Comparison of ENCODE assay signal across 15 cellular contexts in the genomic region with DNA sequence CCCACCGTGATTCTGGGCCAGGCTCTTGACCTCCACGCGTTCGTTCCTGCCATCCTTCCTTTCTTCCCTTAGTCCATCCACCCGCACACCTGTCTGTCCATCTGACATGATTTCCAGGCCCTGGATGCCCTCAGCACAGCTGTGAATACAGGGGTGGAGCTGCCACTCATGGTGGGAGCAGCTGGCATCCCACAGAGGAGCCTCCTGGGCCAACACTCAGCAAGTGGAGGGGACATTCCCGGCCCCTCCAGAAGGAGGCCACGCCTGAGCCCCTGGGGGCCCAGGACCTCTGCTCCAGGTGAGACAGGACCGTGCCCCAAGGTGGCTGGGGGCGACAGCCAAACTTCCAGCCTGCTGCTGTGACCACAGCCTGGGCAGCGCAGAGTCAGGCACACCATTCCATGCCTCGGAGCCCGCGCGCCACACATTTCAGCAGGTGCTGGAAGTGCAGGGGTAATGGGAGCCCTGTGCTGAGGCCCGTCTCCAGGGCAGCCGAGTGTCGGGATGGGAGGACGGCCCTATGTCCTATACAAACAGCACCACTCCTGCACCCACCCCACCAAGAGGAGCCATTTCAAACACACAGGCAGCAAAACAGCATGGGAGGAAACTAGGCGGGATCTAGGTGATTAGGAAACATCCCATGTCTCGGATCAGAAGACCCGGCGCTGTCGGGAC.
A peak's percentile ranks its signal among the peaks of the same experiment; 100 is the strongest.
DNase-seq lines count a peak whose midpoint lies in the region; ATAC-seq and TF ChIP-seq lines count a peak whose summit lies in the region.
"Had no signal": no experiment of that assay in that cellular context is flagged by ENCODE, and none has a peak within 500 bp of the region (broad histone marks: within the 10 kb centered on the region; RNA-seq: fewer than 3 reads in every experiment).

No MANE protein-coding gene starts in this region.

- H3K27me3 ChIP-seq in CD4-positive, CD25-positive, alpha-beta regulatory T cell (ENCODE audit: control insufficient read depth, insufficient read depth, low read length), result no peaks in the 10 kb centered on the region
- H3K27me3 ChIP-seq in H9 (ENCODE audit: insufficient read depth, low read length) (no peaks in the 10 kb centered on the region), endodermal cell (ENCODE audit: control insufficient read depth, insufficient read depth, low read length, poor library complexity, severe bottlenecking) (no peaks in the 10 kb centered on the region)
- H3K27me3 ChIP-seq: BE2C had no signal

- H4K8ac ChIP-seq in H9 (replicated peaks; ENCODE audit: insufficient read length, low read depth, low read length), result no peak overlapping the region

- H3T11ph ChIP-seq in H9 (ENCODE audit: low read length), result no peak overlapping the region

- no peak overlapping the region for H2BK120ac ChIP-seq in H9 (ENCODE audit: low read depth, low read length, poor library complexity, severe bottlenecking)

- no peak overlapping the region for H2BK20ac ChIP-seq in H9 (ENCODE audit: low read depth, low read length, poor library complexity, severe bottlenecking)

- H3K9me3 Mint-ChIP-seq in CD4-positive, CD25-positive, alpha-beta regulatory T cell, result peaks cover 0 to 4% (median 0%) of the 10 kb centered on the region in 7 donors
- H3K9me3 Mint-ChIP-seq in H9, result peaks cover 12 to 14% of the 10 kb centered on the region in 2 experiments
- H3K9me3 Mint-ChIP-seq in endodermal cell, result peaks cover 18% of the 10 kb centered on the region
- no peaks in the 10 kb centered on the region for H3K9me3 Mint-ChIP-seq in natural killer cell treated with Interleukin-12 subunit alpha and Interleukin-12 subunit beta and Interleukin-15 and Interleukin-18, amount 100 ng/mL, for 72 hours
- H3K9me3 Mint-ChIP-seq: activated T-helper 17 cell treated with anti-CD3 and anti-CD28 coated beads, Interleukin-2, amount 50 U/mL, for 72 hours had no signal

- TF ChIP-seq POLR2A in erythroblast (IDR thresholded peaks at IDR 0.05; ENCODE audit: low read length), result no peak

- no CpG with 5 or more reads among the region's 23 CpGs for WGBS in H9 (ENCODE audit: extremely low coverage, insufficient read length, low lambda C conversion rate)
- WGBS in endodermal cell (ENCODE audit: insufficient coverage in 1 of 2, insufficient read length in 1 of 2), 2 experiments, result 96% methylated on average over 16 to 23 of the region's 23 CpGs

- H3K36me3 Mint-ChIP-seq in CD4-positive, CD25-positive, alpha-beta regulatory T cell, result peaks cover 6% of the 10 kb centered on the region
- peaks cover 7 to 15% (median 13%) of the 10 kb centered on the region in 3 experiments for H3K36me3 Mint-ChIP-seq in H9 (ENCODE audit: insufficient read depth in 1 of 3, low read depth in 3 of 3)
- peaks cover 17% of the 10 kb centered on the region for H3K36me3 Mint-ChIP-seq in endodermal cell (ENCODE audit: low read depth)
- H3K36me3 Mint-ChIP-seq in natural killer cell treated with Interleukin-12 subunit alpha and Interleukin-12 subunit beta and Interleukin-15 and Interleukin-18, amount 100 ng/mL, for 72 hours, result peaks cover 4% of the 10 kb centered on the region

- no peak overlapping the region for H3K9ac ChIP-seq in H9 (ENCODE audit: extremely low read depth, insufficient read length, low read length)
- H3K9ac ChIP-seq in endodermal cell (ENCODE audit: extremely low read depth, low read length, poor library complexity, severe bottlenecking), result no peak overlapping the region
- H3K9ac ChIP-seq: parathyroid adenoma had no signal

- no peaks in the 10 kb centered on the region for H4K20me1 ChIP-seq in H9 (ENCODE audit: control insufficient read depth, insufficient read depth, insufficient read length)

- peaks cover 11 to 55% (median 34%) of the 10 kb centered on the region in 4 donors for H3K4me1 Mint-ChIP-seq in CD4-positive, CD25-positive, alpha-beta regulatory T cell
- peaks cover 25 to 34% of the 10 kb centered on the region in 2 experiments for H3K4me1 Mint-ChIP-seq in H9
- H3K4me1 Mint-ChIP-seq in endodermal cell, result peaks cover 14% of the 10 kb centered on the region
- peaks cover 50 to 63% of the 10 kb centered on the region in 2 donors for H3K4me1 Mint-ChIP-seq in natural killer cell treated with Interleukin-12 subunit alpha and Interleukin-12 subunit beta and Interleukin-15 and Interleukin-18, amount 100 ng/mL, for 72 hours (ENCODE audit: low read depth in 2 of 2)

- H3K79me1 ChIP-seq in H9 (ENCODE audit: insufficient read depth, low read depth, low read length, poor library complexity, severe bottlenecking), result no peaks in the 10 kb centered on the region

- ATAC-seq in CD4-positive, CD25-positive, alpha-beta regulatory T cell (ENCODE audit: low read depth in 2 of 2), result no peak
- no peak for ATAC-seq in natural killer cell treated with Interleukin-12 subunit alpha and Interleukin-12 subunit beta and Interleukin-15 and Interleukin-18, amount 100 ng/mL, for 72 hours
- ATAC-seq: activated T-helper 17 cell treated with anti-CD3 and anti-CD28 coated beads, Interleukin-2, amount 50 U/mL, for 72 hours had no signal

- no peak overlapping the region for H3K27ac ChIP-seq in CD4-positive, CD25-positive, alpha-beta regulatory T cell (ENCODE audit: insufficient read depth, low read length, poor library complexity, severe bottlenecking)
- H3K27ac ChIP-seq in H9 (ENCODE audit: insufficient read length, low read depth, low read length), result no peak overlapping the region
- H3K27ac ChIP-seq in endodermal cell (ENCODE audit: low read depth, low read length), result no peak overlapping the region
- H3K27ac ChIP-seq: parathyroid adenoma had no signal

- H3K9me3 ChIP-seq in CD4-positive, CD25-positive, alpha-beta regulatory T cell (ENCODE audit: control insufficient read depth in 2 of 2, low read length in 2 of 2), result no peaks in the 10 kb centered on the region
- H3K9me3 ChIP-seq in H9 (ENCODE audit: control insufficient read depth, low read depth, low read length), result peaks cover 8% of the 10 kb centered on the region
- peaks cover 7% of the 10 kb centered on the region for H3K9me3 ChIP-seq in endodermal cell (ENCODE audit: control insufficient read depth, low read length)
- H3K9me3 ChIP-seq: BE2C had no signal

- H2BK12ac ChIP-seq in H9 (ENCODE audit: insufficient read length, low read depth, low read length), result no peak overlapping the region

- H3K4ac ChIP-seq in H9 (ENCODE audit: low read depth, low read length), result no peak overlapping the region

- no peaks in the 10 kb centered on the region for H3K23me2 ChIP-seq in H9 (ENCODE audit: insufficient read length, low read depth, low read length, poor library complexity, severe bottlenecking)

- no peak overlapping the region for H2AK5ac ChIP-seq in H9 (ENCODE audit: insufficient read length, low read length)

- H2BK5ac ChIP-seq in H9 (ENCODE audit: insufficient read length, low read length), result no peak overlapping the region

- no peak overlapping the region for H4K5ac ChIP-seq in H9 (ENCODE audit: insufficient read length, low read depth, low read length)

- peak overlapping the region; percentile 61 to 81 (median 68) for H3K4me3 Mint-ChIP-seq in CD4-positive, CD25-positive, alpha-beta regulatory T cell
- H3K4me3 Mint-ChIP-seq in H9 (no peak overlapping the region), endodermal cell (no peak overlapping the region)
- peak overlapping the region; percentile 38 for H3K4me3 Mint-ChIP-seq in natural killer cell treated with Interleukin-12 subunit alpha and Interleukin-12 subunit beta and Interleukin-15 and Interleukin-18, amount 100 ng/mL, for 72 hours
- H3K4me3 Mint-ChIP-seq: activated T-helper 17 cell treated with anti-CD3 and anti-CD28 coated beads, Interleukin-2, amount 50 U/mL, for 72 hours; mesothelial cell of epicardium had no signal

- H2AFZ ChIP-seq in H9 (ENCODE audit: low read length), result no peak overlapping the region
- H2AFZ ChIP-seq: parathyroid adenoma had no signal

- H3K27ac Mint-ChIP-seq in CD4-positive, CD25-positive, alpha-beta regulatory T cell, result peak overlapping the region; percentile 56 to 99 (median 92)
- peak overlapping the region in 2 of 3 experiments; percentile 53 to 94; a peak in 5 of 7 replicates for H3K27ac Mint-ChIP-seq in H9
- peak overlapping the region; percentile 81 for H3K27ac Mint-ChIP-seq in endodermal cell
- H3K27ac Mint-ChIP-seq in natural killer cell treated with Interleukin-12 subunit alpha and Interleukin-12 subunit beta and Interleukin-15 and Interleukin-18, amount 100 ng/mL, for 72 hours, result no peak overlapping the region
- H3K27ac Mint-ChIP-seq: activated T-helper 17 cell treated with anti-CD3 and anti-CD28 coated beads, Interleukin-2, amount 50 U/mL, for 72 hours; mesothelial cell of epicardium had no signal

- no peak overlapping the region for H3K56ac ChIP-seq in H9 (ENCODE audit: insufficient read length, low read depth, low read length)

- no peaks in the 10 kb centered on the region for H3K79me2 ChIP-seq in H9 (ENCODE audit: insufficient read depth, low read length)
- H3K79me2 ChIP-seq: parathyroid adenoma had no signal

- no peak overlapping the region for H3K4me2 ChIP-seq in H9 (ENCODE audit: insufficient read depth, insufficient read length, low read length)

- H3K18ac ChIP-seq in H9 (ENCODE audit: insufficient read length, low read depth, low read length), result no peak overlapping the region

- no peak overlapping the region for H4K91ac ChIP-seq in H9 (ENCODE audit: insufficient read length, low read depth, low read length)

- no peak for DNase-seq in CD4-positive, CD25-positive, alpha-beta regulatory T cell
- DNase-seq in H9, result no peak
- DNase-seq in endodermal cell, result no peak
- no peak for DNase-seq in natural killer cell treated with Interleukin-12 subunit alpha and Interleukin-12 subunit beta and Interleukin-15 and Interleukin-18, amount 100 ng/mL, for 72 hours (ENCODE audit: low spot score)
- no peak for DNase-seq in erythroblast (lab: John Stamatoyannopoulos, UW)
- no peak for DNase-seq in stimulated activated CD4-positive, alpha-beta T cell treated with anti-CD3 and anti-CD28 coated beads, Interleukin-4, amount 100 ng/mL, for 1 hour
- no peak for DNase-seq in anterior cingulate cortex (lab: John Stamatoyannopoulos, UW)
- DNase-seq: activated CD4-positive, alpha-beta T cell treated with anti-CD3 and anti-CD28 coated beads, Interleukin-2, amount 50 U/mL, for 1 hour; BE2C; DMS79 treated with DMSO at 0.1 percent for 48 hours; NCI-H2029 treated with DMSO at 0.1 percent for 48 hours; NCI-H526 treated with DMSO at 0.1 percent for 48 hours had no signal

- H3K27me3 Mint-ChIP-seq in CD4-positive, CD25-positive, alpha-beta regulatory T cell, result peaks cover 25% of the 10 kb centered on the region
- no peaks in the 10 kb centered on the region for H3K27me3 Mint-ChIP-seq in H9 (ENCODE audit: low read depth)
- no peaks in the 10 kb centered on the region for H3K27me3 Mint-ChIP-seq in endodermal cell (ENCODE audit: insufficient read depth)
- peaks cover 0 to 12% of the 10 kb centered on the region in 2 donors for H3K27me3 Mint-ChIP-seq in natural killer cell treated with Interleukin-12 subunit alpha and Interleukin-12 subunit beta and Interleukin-15 and Interleukin-18, amount 100 ng/mL, for 72 hours
- H3K27me3 Mint-ChIP-seq: activated T-helper 17 cell treated with anti-CD3 and anti-CD28 coated beads, Interleukin-2, amount 50 U/mL, for 72 hours had no signal

- no peak overlapping the region for H3K4me3 ChIP-seq in CD4-positive, CD25-positive, alpha-beta regulatory T cell (ENCODE audit: low read depth, low read length)
- no peak overlapping the region for H3K4me3 ChIP-seq in endodermal cell (ENCODE audit: low read length)

- no peak overlapping the region for H2BK15ac ChIP-seq in H9 (ENCODE audit: low read depth, low read length)

- no peaks in the 10 kb centered on the region for H3K36me3 ChIP-seq in CD4-positive, CD25-positive, alpha-beta regulatory T cell (ENCODE audit: control insufficient read depth, insufficient read depth, low read length)
- H3K36me3 ChIP-seq in endodermal cell (ENCODE audit: control insufficient read depth, insufficient read depth, low read length), result no peaks in the 10 kb centered on the region
- H3K36me3 ChIP-seq: BE2C had no signal

- H3K14ac ChIP-seq in H9 (ENCODE audit: insufficient read depth, low read length), result no peak overlapping the region

- no peak overlapping the region for H3K23ac ChIP-seq in H9 (ENCODE audit: insufficient read length, low read depth, low read length)

- TF ChIP-seq CTCF in H9 (conservative IDR thresholded peaks at IDR 0.05) (no peak), endodermal cell (conservative IDR thresholded peaks at IDR 0.05) (no peak)

- peaks cover 45% of the 10 kb centered on the region for H3K4me1 ChIP-seq in CD4-positive, CD25-positive, alpha-beta regulatory T cell (ENCODE audit: control insufficient read depth, insufficient read depth, low read length, poor library complexity, severe bottlenecking)
- H3K4me1 ChIP-seq in H9 (ENCODE audit: insufficient read depth, low read length), result peaks cover 2% of the 10 kb centered on the region; the same call in 1 of the 2 replicates
- peaks cover 4% of the 10 kb centered on the region for H3K4me1 ChIP-seq in endodermal cell (ENCODE audit: control insufficient read depth, insufficient read depth, low read length)
- H3K4me1 ChIP-seq: BE2C, parathyroid adenoma had no signal

Comparison
In these comparisons a context has a peak if more than half of its experiments do, and no peak if none do; other contexts are left out.
1. H3K27ac Mint-ChIP-seq: peak in CD4-positive, CD25-positive, alpha-beta regulatory T cell (3 of 3), H9 (2 of 3) and endodermal cell (single experiment); none in natural killer cell treated with Interleukin-12 subunit alpha and Interleukin-12 subunit beta and Interleukin-15 and Interleukin-18, amount 100 ng/mL, for 72 hours (0 of 2).
2. H3K4me3 Mint-ChIP-seq: peak in CD4-positive, CD25-positive, alpha-beta regulatory T cell (4 of 4) and natural killer cell treated with Interleukin-12 subunit alpha and Interleukin-12 subunit beta and Interleukin-15 and Interleukin-18, amount 100 ng/mL, for 72 hours (single experiment); none in H9 (0 of 2) and endodermal cell (single experiment).